ENCODE assay signal across 8 cellular contexts in genomic region chr5:72556351-72557146, GRCh38. TPM values are rescaled to one million over a fixed set of nuclear protein-coding genes. Genes with fewer than 3 reads are reported as not detected.
DNase-seq lines count a peak whose midpoint lies in the region; ATAC-seq and TF ChIP-seq lines count a peak whose summit lies in the region.

No MANE protein-coding gene starts in this region.

- no peak for TF ChIP-seq CTCF in vagina (IDR thresholded peaks at IDR 0.05)

- peaks cover 21% of the 10 kb centered on the region for H3K4me1 Mint-ChIP-seq in activated T-helper 2 cell treated with anti-CD3 and anti-CD28 coated beads, Interferon-gamma antibody, Interleukin-2, Interleukin-4, amounts not matched to agents 10 μg/mL and 5 μg/mL and 100 μg/mL, durations not matched to agents 14 hours and 24 hours and 36 hours (ENCODE audit: low read depth)

- no peaks in the 10 kb centered on the region for H3K27me3 ChIP-seq in vagina

- no peak overlapping the region for H3K27ac Mint-ChIP-seq in activated T-helper 2 cell treated with anti-CD3 and anti-CD28 coated beads, Interferon-gamma antibody, Interleukin-2, Interleukin-4, amounts not matched to agents 10 μg/mL and 5 μg/mL and 100 μg/mL, durations not matched to agents 14 hours and 24 hours and 36 hours

- peak overlapping the region; percentile 75 for H3K27ac ChIP-seq in vagina

- H3K4me3 ChIP-seq in vagina, result peak overlapping the region; percentile 38 to 44

- TF ChIP-seq POLR2A in vagina (IDR thresholded peaks at IDR 0.05), result no peak

- no peaks in the 10 kb centered on the region for H3K9me3 Mint-ChIP-seq in activated T-helper 2 cell treated with anti-CD3 and anti-CD28 coated beads, Interferon-gamma antibody, Interleukin-2, Interleukin-4, amounts not matched to agents 10 μg/mL and 5 μg/mL and 100 μg/mL, durations not matched to agents 14 hours and 24 hours and 36 hours

- H3K36me3 ChIP-seq in vagina, result no peaks in the 10 kb centered on the region

- H3K36me3 Mint-ChIP-seq in activated T-helper 2 cell treated with anti-CD3 and anti-CD28 coated beads, Interferon-gamma antibody, Interleukin-2, Interleukin-4, amounts not matched to agents 10 μg/mL and 5 μg/mL and 100 μg/mL, durations not matched to agents 14 hours and 24 hours and 36 hours (ENCODE audit: low read depth), result no peaks in the 10 kb centered on the region

- peaks cover 36% of the 10 kb centered on the region for H3K27me3 Mint-ChIP-seq in activated T-helper 2 cell treated with anti-CD3 and anti-CD28 coated beads, Interferon-gamma antibody, Interleukin-2, Interleukin-4, amounts not matched to agents 10 μg/mL and 5 μg/mL and 100 μg/mL, durations not matched to agents 14 hours and 24 hours and 36 hours (ENCODE audit: low read depth)

- peaks cover 24% of the 10 kb centered on the region for H3K4me1 ChIP-seq in vagina

- peak; percentile 78 for ATAC-seq in HG02588 (IDR thresholded peaks at IDR 0.05; ENCODE audit: unreplicated experiment)

- intact Hi-C loops in activated T-helper 2 cell treated with anti-CD3 and anti-CD28 coated beads, Interferon-gamma antibody, Interleukin-2, Interleukin-4, amounts not matched to agents 10 μg/mL and 5 μg/mL and 100 μg/mL, durations not matched to agents 14 hours and 24 hours and 36 hours (cut with micrococcal nuclease), result no loop called here
- intact Hi-C loops in head of caudate nucleus (cut with DNase I) (loop anchor here (10.0 kb wide), 1 partner anchor 48 kb away; no protein-coding TSS in a partner anchor), vagina (cut with DNase I) (no loop called here)

- DNase-seq in NCI-H2171 treated with DMSO at 0.1 percent for 48 hours (lab: John Stamatoyannopoulos, UW), result peak; percentile 5
- no peak for DNase-seq in NCI-H2171 (lab: John Stamatoyannopoulos, UW)
- DNase-seq in NCI-H2081 treated with DMSO at 0.1 percent for 48 hours (lab: John Stamatoyannopoulos, UW), result peak; percentile 16
- no peak for DNase-seq in activated T-helper 2 cell treated with anti-CD3 and anti-CD28 coated beads, Interferon-gamma antibody, Interleukin-2, Interleukin-4, amounts not matched to agents 10 μg/mL and 5 μg/mL and 100 μg/mL, durations not matched to agents 14 hours and 24 hours and 36 hours (ENCODE audit: low spot score)
- peak in 40 of 42 donors; percentile 17 to 72 (median 44) for DNase-seq in head of caudate nucleus
- DNase-seq in occipital lobe (lab: John Stamatoyannopoulos, UW), result peak; percentile 67
- no peak for DNase-seq in vagina (ENCODE audit: extremely low spot score in 2 of 2)

- H3K4me3 Mint-ChIP-seq in activated T-helper 2 cell treated with anti-CD3 and anti-CD28 coated beads, Interferon-gamma antibody, Interleukin-2, Interleukin-4, amounts not matched to agents 10 μg/mL and 5 μg/mL and 100 μg/mL, durations not matched to agents 14 hours and 24 hours and 36 hours (ENCODE audit: low read depth), result peak overlapping the region; percentile 60

- H3K9me3 ChIP-seq in vagina, result no peaks in the 10 kb centered on the region

RNA-seq across cellular contexts. Expression of gene ZNF366, which starts 49.3 kb away (rescaled TPM):
- not detected in 2 replicates for total RNA-seq in activated T-helper 2 cell treated with anti-CD3 and anti-CD28 coated beads, Interferon-gamma antibody, Interleukin-2, Interleukin-4, amounts not matched to agents 10 μg/mL and 5 μg/mL and 100 μg/mL, durations not matched to agents 14 hours and 24 hours and 36 hours
- 0.94 TPM for total RNA-seq in occipital lobe
- 3.2 TPM for total RNA-seq in vagina

Comparison
In these comparisons a context has a peak if more than half of its experiments do, and no peak if none do; other contexts are left out.
1. DNase-seq: peak in NCI-H2171 treated with DMSO at 0.1 percent for 48 hours (single experiment), NCI-H2081 treated with DMSO at 0.1 percent for 48 hours (single experiment), head of caudate nucleus (40 of 42) and occipital lobe (single experiment); none in NCI-H2171 (single experiment), activated T-helper 2 cell treated with anti-CD3 and anti-CD28 coated beads, Interferon-gamma antibody, Interleukin-2, Interleukin-4, amounts not matched to agents 10 μg/mL and 5 μg/mL and 100 μg/mL, durations not matched to agents 14 hours and 24 hours and 36 hours (single experiment) and vagina (0 of 2).